ENCODE assay signal across 28 cellular contexts in genomic region chr15:41080144-41080543, GRCh38.
"Had no signal": no experiment of that assay in that cellular context is flagged by ENCODE, and none has a peak within 500 bp of the region (broad histone marks: within the 10 kb centered on the region; RNA-seq: fewer than 3 reads in every experiment).

No MANE protein-coding gene starts in this region.

- H3K4me3 ChIP-seq: ascending aorta, esophagus muscularis mucosa, lower lobe of right lung, mucosa of descending colon, pancreas, prostate gland, sigmoid colon, testis, transverse colon had no signal

- DNase-seq: activated CD4-positive, alpha-beta T cell treated with anti-CD3 and anti-CD28 coated beads for 4 hours; activated CD4-positive, alpha-beta T cell treated with anti-CD3 and anti-CD28 coated beads, Interleukin-2, amount 50 U/mL, for 4 hours; activated naive CD4-positive, alpha-beta T cell treated with anti-CD3 and anti-CD28 coated beads, Interleukin-2, amount 10 ng/mL, durations not matched to agents 7 days and 5 days; activated naive CD8-positive, alpha-beta T cell treated with anti-CD3 and anti-CD28 coated beads, Interleukin-2, amount 10 ng/mL, durations not matched to agents 7 days and 5 days; activated T-cell treated with anti-CD3 and anti-CD28 coated beads for 4 hours; activated T-cell treated with anti-CD3 and anti-CD28 coated beads, Interleukin-2, amount 50 U/mL, for 72 hours; cortex of kidney; foreskin keratinocyte; kidney glomerular epithelial cell; lower lobe of right lung; mucosa of descending colon; pancreas; retina; sigmoid colon; small intestine; stimulated activated CD4-positive, alpha-beta T cell treated with anti-CD3 and anti-CD28 coated beads, Interleukin-1b, Interleukin-23, amount 100 ng/mL, for 48 hours; stimulated activated CD4-positive, alpha-beta T cell treated with anti-CD3 and anti-CD28 coated beads, Interleukin-4, amount 100 ng/mL, for 4 hours; stimulated activated CD8-positive, alpha-beta memory T cell treated with anti-CD3 and anti-CD28 coated beads, Interleukin-4, amount 100 ng/mL, for 48 hours; stimulated activated naive CD4-positive, alpha-beta T cell; SW 1271; testis; transverse colon had no signal

- H3K27ac ChIP-seq: ascending aorta, esophagus muscularis mucosa, foreskin keratinocyte, lower lobe of right lung, pancreas, prostate gland, sigmoid colon, testis, transverse colon had no signal

- H3K9me3 Mint-ChIP-seq: activated naive CD4-positive, alpha-beta T cell treated with anti-CD3 and anti-CD28 coated beads, Interleukin-2, amount 10 ng/mL, durations not matched to agents 7 days and 5 days; activated naive CD8-positive, alpha-beta T cell treated with anti-CD3 and anti-CD28 coated beads, Interleukin-2, amount 10 ng/mL, durations not matched to agents 7 days and 5 days; activated T-cell treated with anti-CD3 and anti-CD28 coated beads, Interleukin-2, amount 50 U/mL, for 72 hours; brain; nephron had no signal

- H3K4me1 ChIP-seq: ascending aorta, esophagus muscularis mucosa, foreskin keratinocyte, lower lobe of right lung, pancreas, prostate gland, sigmoid colon, testis, transverse colon had no signal

- H3K27me3 Mint-ChIP-seq: activated naive CD4-positive, alpha-beta T cell treated with anti-CD3 and anti-CD28 coated beads, Interleukin-2, amount 10 ng/mL, durations not matched to agents 7 days and 5 days; activated naive CD8-positive, alpha-beta T cell treated with anti-CD3 and anti-CD28 coated beads, Interleukin-2, amount 10 ng/mL, durations not matched to agents 7 days and 5 days; brain had no signal

- H3K9me3 ChIP-seq: ascending aorta, esophagus muscularis mucosa, lower lobe of right lung, mucosa of descending colon, pancreas, prostate gland, sigmoid colon, testis, transverse colon had no signal

- H3K4me1 Mint-ChIP-seq: activated naive CD4-positive, alpha-beta T cell treated with anti-CD3 and anti-CD28 coated beads, Interleukin-2, amount 10 ng/mL, durations not matched to agents 7 days and 5 days; activated naive CD8-positive, alpha-beta T cell treated with anti-CD3 and anti-CD28 coated beads, Interleukin-2, amount 10 ng/mL, durations not matched to agents 7 days and 5 days; brain; nephron had no signal

- H3K36me3 ChIP-seq: prostate gland had no signal

- H3K4me3 Mint-ChIP-seq: activated naive CD4-positive, alpha-beta T cell treated with anti-CD3 and anti-CD28 coated beads, Interleukin-2, amount 10 ng/mL, durations not matched to agents 7 days and 5 days; activated naive CD8-positive, alpha-beta T cell treated with anti-CD3 and anti-CD28 coated beads, Interleukin-2, amount 10 ng/mL, durations not matched to agents 7 days and 5 days; activated T-cell treated with anti-CD3 and anti-CD28 coated beads, Interleukin-2, amount 50 U/mL, for 72 hours; brain; nephron had no signal

- ATAC-seq: activated T-cell treated with anti-CD3 and anti-CD28 coated beads, Interleukin-2, amount 50 U/mL, for 72 hours; foreskin keratinocyte; left lobe of liver; mucosa of descending colon; pancreas had no signal

- H3K27ac Mint-ChIP-seq: activated naive CD4-positive, alpha-beta T cell treated with anti-CD3 and anti-CD28 coated beads, Interleukin-2, amount 10 ng/mL, durations not matched to agents 7 days and 5 days; activated naive CD8-positive, alpha-beta T cell treated with anti-CD3 and anti-CD28 coated beads, Interleukin-2, amount 10 ng/mL, durations not matched to agents 7 days and 5 days; activated T-cell treated with anti-CD3 and anti-CD28 coated beads, Interleukin-2, amount 50 U/mL, for 72 hours; brain; nephron had no signal

- H3K27me3 ChIP-seq: ascending aorta, esophagus muscularis mucosa, foreskin keratinocyte, pancreas, sigmoid colon, testis, transverse colon had no signal
